In genomic region chr12:85348779-85349178, GRCh38 we compare ENCODE assay signal across 28 cellular contexts.
"Had no signal": no experiment of that assay in that cellular context is flagged by ENCODE, and none has a peak within 500 bp of the region (broad histone marks: within the 10 kb centered on the region; RNA-seq: fewer than 3 reads in every experiment).

No MANE protein-coding gene starts in this region.

- H3K36me3 ChIP-seq: colonic mucosa, esophagus squamous epithelium, gastrocnemius medialis, heart left ventricle, lower lobe of right lung had no signal

- H2AFZ ChIP-seq: hepatocyte had no signal

- H3K27me3 ChIP-seq: colonic mucosa, esophagus squamous epithelium, gastrocnemius medialis, hepatocyte had no signal

- H3K4me1 ChIP-seq: colonic mucosa, esophagus squamous epithelium, gastrocnemius medialis, heart left ventricle, lower lobe of right lung had no signal

- H3K4me3 ChIP-seq: colonic mucosa, esophagus squamous epithelium, gastrocnemius medialis, heart left ventricle, hepatocyte, lower lobe of right lung, mucosa of descending colon had no signal

- H3K79me2 ChIP-seq: hepatocyte had no signal

- H3K9me3 ChIP-seq: colonic mucosa, esophagus squamous epithelium, gastrocnemius medialis, heart left ventricle, lower lobe of right lung, mucosa of descending colon had no signal

- DNase-seq: colonic mucosa; cortex of kidney; effector CD8-positive, alpha-beta T cell; effector memory CD8-positive, alpha-beta T cell; endodermal cell; erythroblast; esophagus squamous epithelium; foreskin fibroblast; foreskin melanocyte; gastrocnemius medialis; glutamatergic neuron; heart left ventricle; hypothalamus; immature natural killer cell; islet precursor cell; kidney; kidney glomerular epithelial cell; left colon; left ventricle myocardium superior; lower lobe of right lung; mesenchymal stem cell; mucosa of descending colon; naive B cell; naive thymus-derived CD8-positive, alpha-beta T cell had no signal

- H3K27ac ChIP-seq: colonic mucosa, epithelial cell of prostate, esophagus squamous epithelium, gastrocnemius medialis, heart left ventricle, hepatocyte, lower lobe of right lung had no signal

- ATAC-seq: effector memory CD8-positive, alpha-beta T cell; esophagus mucosa; gastrocnemius medialis; heart left ventricle; left colon; left lobe of liver; left ventricle myocardium superior; lower lobe of right lung; mucosa of descending colon; naive thymus-derived CD8-positive, alpha-beta T cell had no signal

- H3K4me2 ChIP-seq: hepatocyte had no signal
